In the genomic region with DNA sequence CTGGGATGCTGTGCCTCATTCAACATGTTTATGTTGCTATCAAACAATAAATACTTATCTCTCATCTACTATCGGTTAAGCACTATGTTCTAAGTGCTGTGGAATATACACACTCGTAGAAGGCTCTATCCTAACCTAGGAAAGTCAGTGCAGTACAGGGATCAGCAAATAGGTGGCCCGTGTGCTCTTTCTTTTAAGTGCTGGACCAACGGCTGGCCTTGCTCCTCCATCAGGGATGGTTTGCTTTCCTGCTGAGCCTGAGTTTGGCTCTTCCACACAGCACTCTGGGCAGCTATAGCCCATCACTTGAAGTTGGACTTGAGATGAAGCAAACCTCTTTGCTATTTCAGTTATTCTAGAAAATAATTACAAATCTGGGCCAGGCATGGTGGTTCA, we compare ENCODE assay signal across 14 cellular contexts.
A peak's percentile ranks its signal among the peaks of the same experiment; 100 is the strongest.
DNase-seq lines count a peak whose midpoint lies in the region; ATAC-seq and TF ChIP-seq lines count a peak whose summit lies in the region.
"Had no signal": no experiment of that assay in that cellular context is flagged by ENCODE, and none has a peak within 500 bp of the region (broad histone marks: within the 10 kb centered on the region; RNA-seq: fewer than 3 reads in every experiment).

No MANE protein-coding gene starts in this region.

- no peak for TF ChIP-seq POLR2A in breast epithelium (IDR thresholded peaks at IDR 0.05)

- H3K27me3 Mint-ChIP-seq in MCF 10A (ENCODE audit: insufficient read depth, unreplicated experiment) = no peaks in the 10 kb centered on the region
- peaks cover 44% of the 10 kb centered on the region for H3K27me3 Mint-ChIP-seq in stimulated activated memory B cell treated with anti-CD40 and anti-IgM and Interleukin-4, amounts not matched to agents 10 μg/mL and 1 μg/mL and 100 μg/mL, for 72 hours

- intact Hi-C loops in MCF 10A (cut with micrococcal nuclease) (no loop called here), breast epithelium (cut with DNase I; ENCODE audit: low total_unique reads) (no loop called here), heart right ventricle (cut with DNase I) (loop anchor here in 1 of 10 donors (5.0 kb wide), 1 partner anchor 403 kb away; a partner anchor contains a TSS)

- H3K4me3 ChIP-seq in breast epithelium = no peak overlapping the region
- H3K4me3 ChIP-seq in heart right ventricle = no peak overlapping the region
- H3K4me3 ChIP-seq: BLaER1, stomach had no signal

- POLR2A ChIA-PET in MCF 10A (lab: Yijun Ruan, JAX) = no interaction called here

- H3K9me3 ChIP-seq in breast epithelium = no peaks in the 10 kb centered on the region
- H3K9me3 ChIP-seq in heart right ventricle = no peaks in the 10 kb centered on the region
- H3K9me3 ChIP-seq: BLaER1, stomach had no signal

- whole genome bisulfite sequencing in heart right ventricle, 2 donors = 56 to 58% methylated on average over 4 of the region's 4 CpGs

- DNase-seq in MCF 10A (ENCODE audit: unreplicated experiment) (peak; percentile 17), breast epithelium (ENCODE audit: low spot score in 2 of 2) (no peak), RKO (ENCODE audit: low spot score) (peak; percentile 2), heart right ventricle (no peak), midbrain (lab: John Stamatoyannopoulos, UW) (no peak), T-helper 9 cell (no peak)
- DNase-seq: KBM-7; NCI-H510A treated with DMSO at 0.1 percent for 48 hours; stimulated activated CD4-positive, alpha-beta T cell treated with anti-CD3 and anti-CD28 coated beads, Interleukin-12 subunit alpha, Interleukin-12 subunit beta, amount 100 ng/mL, for 4 hours; stomach had no signal

- H3K27ac ChIP-seq in breast epithelium (no peak overlapping the region), heart right ventricle (no peak overlapping the region)
- H3K27ac ChIP-seq: BLaER1, stomach had no signal

- H3K4me3 Mint-ChIP-seq in MCF 10A (ENCODE audit: unreplicated experiment) = no peak overlapping the region
- H3K4me3 Mint-ChIP-seq in stimulated activated memory B cell treated with anti-CD40 and anti-IgM and Interleukin-4, amounts not matched to agents 10 μg/mL and 1 μg/mL and 100 μg/mL, for 72 hours = no peak overlapping the region
- H3K4me3 Mint-ChIP-seq: memory B cell had no signal

- H3K9me3 Mint-ChIP-seq in MCF 10A (ENCODE audit: unreplicated experiment) = no peaks in the 10 kb centered on the region
- H3K9me3 Mint-ChIP-seq in stimulated activated memory B cell treated with anti-CD40 and anti-IgM and Interleukin-4, amounts not matched to agents 10 μg/mL and 1 μg/mL and 100 μg/mL, for 72 hours = peaks cover 7% of the 10 kb centered on the region
- H3K9me3 Mint-ChIP-seq: memory B cell had no signal

- ATAC-seq in heart right ventricle (peak in 2 of 8 donors; percentile 39 to 53), GM21737 (IDR thresholded peaks at IDR 0.05; ENCODE audit: unreplicated experiment) (no peak)
- no peak for ATAC-seq in stimulated activated memory B cell treated with anti-CD40 and anti-IgM and Interleukin-4, amounts not matched to agents 10 μg/mL and 1 μg/mL and 100 μg/mL, for 72 hours

- BruUV-seq in MCF 10A (replicated peaks; lab: Mats Ljungman, UMichigan) = no TSS peak

- H3K27ac Mint-ChIP-seq in MCF 10A (ENCODE audit: low read depth, unreplicated experiment) = no peak overlapping the region
- H3K27ac Mint-ChIP-seq in stimulated activated memory B cell treated with anti-CD40 and anti-IgM and Interleukin-4, amounts not matched to agents 10 μg/mL and 1 μg/mL and 100 μg/mL, for 72 hours = peak overlapping the region; percentile 89
- H3K27ac Mint-ChIP-seq: memory B cell had no signal

- H3K4me1 Mint-ChIP-seq in MCF 10A (ENCODE audit: insufficient read depth, unreplicated experiment) = no peaks in the 10 kb centered on the region
- H3K4me1 Mint-ChIP-seq in stimulated activated memory B cell treated with anti-CD40 and anti-IgM and Interleukin-4, amounts not matched to agents 10 μg/mL and 1 μg/mL and 100 μg/mL, for 72 hours = peaks cover 30% of the 10 kb centered on the region

- no peaks in the 10 kb centered on the region for H3K36me3 Mint-ChIP-seq in MCF 10A (ENCODE audit: insufficient read depth, unreplicated experiment)
- H3K36me3 Mint-ChIP-seq in stimulated activated memory B cell treated with anti-CD40 and anti-IgM and Interleukin-4, amounts not matched to agents 10 μg/mL and 1 μg/mL and 100 μg/mL, for 72 hours = peaks cover 5% of the 10 kb centered on the region
- H3K36me3 Mint-ChIP-seq: memory B cell had no signal

- H3K27me3 ChIP-seq in breast epithelium = no peaks in the 10 kb centered on the region
- H3K27me3 ChIP-seq in heart right ventricle = peaks cover 0 to 4% (median 0%) of the 10 kb centered on the region in 7 donors
- H3K27me3 ChIP-seq: BLaER1, stomach had no signal

- H3K4me1 ChIP-seq in breast epithelium = no peaks in the 10 kb centered on the region
- no peaks in the 10 kb centered on the region for H3K4me1 ChIP-seq in heart right ventricle

- TF ChIP-seq CTCF in MCF 10A (IDR thresholded peaks at IDR 0.05; ENCODE audit: unreplicated experiment) (no peak), breast epithelium (IDR thresholded peaks at IDR 0.05) (no peak), heart right ventricle (IDR thresholded peaks at IDR 0.05) (peak in 6 of 9 donors; percentile 9 to 35 (median 28))

- CTCF ChIA-PET in MCF 10A (lab: Yijun Ruan, JAX) = interaction anchor here (0.7 to 1.4 kb wide), 3 partner anchors 12 to 444 kb away, joined by 3 to 8 read pairs (median 4); no protein-coding TSS in a partner anchor

- H3K36me3 ChIP-seq in breast epithelium (no peaks in the 10 kb centered on the region), heart right ventricle (no peaks in the 10 kb centered on the region)
- H3K36me3 ChIP-seq: BLaER1, stomach had no signal

Comparison
In these comparisons a context has a peak if more than half of its experiments do, and no peak if none do; other contexts are left out.
1. DNase-seq: peak in MCF 10A (single experiment) and RKO (single experiment); none in breast epithelium (0 of 2), heart right ventricle (0 of 2), midbrain (single experiment) and T-helper 9 cell (single experiment).
2. CTCF ChIP-seq: peak in heart right ventricle (6 of 9); none in MCF 10A (single experiment) and breast epithelium (0 of 3).